11 cellular contexts compared by ENCODE assay signal in the genomic region with DNA sequence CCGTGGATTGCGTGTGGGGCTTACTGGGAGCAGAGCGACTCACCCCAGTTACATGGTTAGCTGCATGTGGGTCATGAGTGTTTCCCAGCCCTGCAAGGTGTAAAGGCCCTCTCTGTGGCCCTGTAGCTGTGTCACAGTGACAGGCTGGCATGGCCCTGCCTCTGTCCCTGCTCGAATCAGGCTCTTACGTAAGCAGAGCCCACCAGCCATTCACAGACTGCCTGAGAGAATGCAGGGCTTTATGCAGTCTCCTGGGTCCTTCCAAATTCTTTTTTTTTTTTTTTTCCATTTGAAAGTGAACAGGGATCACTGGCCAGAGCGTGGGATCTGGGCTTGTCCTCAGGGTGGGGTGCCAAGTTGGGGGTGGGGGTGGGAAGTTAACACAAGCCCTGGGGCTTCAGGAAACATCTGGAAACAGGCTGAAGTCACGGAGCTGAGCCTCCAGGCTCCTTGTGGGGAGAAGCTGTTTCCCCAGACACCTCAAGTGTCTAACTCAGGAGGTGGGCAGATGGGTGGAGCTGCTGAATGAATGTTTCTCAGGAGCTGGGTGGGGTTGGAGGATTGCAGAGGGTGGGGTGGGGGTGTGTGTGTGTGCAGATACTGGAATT. TPM values are rescaled to one million over a fixed set of nuclear protein-coding genes. Genes with fewer than 3 reads are reported as not detected.
DNase-seq lines count a peak whose midpoint lies in the region; ATAC-seq, FAIRE-seq and TF ChIP-seq lines count a peak whose summit lies in the region.
"Had no signal": no experiment of that assay in that cellular context is flagged by ENCODE, and none has a peak within 500 bp of the region (broad histone marks: within the 10 kb centered on the region; RNA-seq: fewer than 3 reads in every experiment).

No MANE protein-coding gene starts in this region.

- H3K36me3 ChIP-seq in PC-3 (ENCODE audit: low read depth, low read length), result peaks cover 4% of the 10 kb centered on the region; the same call in 1 of the 2 replicates
- H3K36me3 ChIP-seq in kidney (ENCODE audit: control insufficient read depth in 1 of 2, insufficient read depth in 2 of 2, low read length in 2 of 2), result peaks cover 0 to 2% of the 10 kb centered on the region in 2 donors
- no peaks in the 10 kb centered on the region for H3K36me3 ChIP-seq in pancreas

- no peak overlapping the region for H3K27ac ChIP-seq in PC-3 (ENCODE audit: low read length)
- no peak overlapping the region for H3K27ac ChIP-seq in kidney (ENCODE audit: low read depth in 2 of 2, low read length in 2 of 2)
- H3K27ac ChIP-seq in pancreas, result no peak overlapping the region
- H3K27ac ChIP-seq: KMS-11 had no signal

- FAIRE-seq in kidney (lab: Jason Lieb, UNC) (no peak), pancreas (lab: Jason Lieb, UNC) (no peak)

- no peaks in the 10 kb centered on the region for H3K9me2 ChIP-seq in PC-3 (replicated peaks; ENCODE audit: low read length)

- no peaks in the 10 kb centered on the region for H4K20me1 ChIP-seq in PC-3 (ENCODE audit: low read length)

- H3K4me1 Mint-ChIP-seq in osteocyte (ENCODE audit: unreplicated experiment), result peaks cover 47% of the 10 kb centered on the region

- CTCF ChIA-PET in PC-3 (lab: Charles Lee), result no interaction called here

- H3K9me3 ChIP-seq in PC-3 (ENCODE audit: low read length) (no peaks in the 10 kb centered on the region), kidney (ENCODE audit: control insufficient read depth in 1 of 2, low read length in 2 of 2) (no peaks in the 10 kb centered on the region), pancreas (no peaks in the 10 kb centered on the region)

- H2AFZ ChIP-seq in PC-3 (ENCODE audit: low read length), result no peak overlapping the region

- H3K9me3 Mint-ChIP-seq in osteocyte (ENCODE audit: unreplicated experiment), result no peaks in the 10 kb centered on the region
- H3K9me3 Mint-ChIP-seq: activated naive CD4-positive, alpha-beta T cell treated with anti-CD3 and anti-CD28 coated beads, Interleukin-2, amount 50 U/mL, for 24 hours had no signal

- H3K4me1 ChIP-seq in PC-3 (ENCODE audit: insufficient read depth, low read length) (no peaks in the 10 kb centered on the region), kidney (ENCODE audit: control insufficient read depth in 1 of 2, insufficient read depth in 1 of 2, low read depth in 1 of 2, low read length in 2 of 2) (peaks cover 11 to 17% of the 10 kb centered on the region in 2 donors), pancreas (peaks cover 3 to 5% (median 4%) of the 10 kb centered on the region in 3 donors)

- TF ChIP-seq CTCF in PC-3 (conservative IDR thresholded peaks at IDR 0.05; ENCODE audit: low read depth, low read length) (no peak), fibroblast of mammary gland (conservative IDR thresholded peaks at IDR 0.05; ENCODE audit: control insufficient read depth, insufficient read depth, low read depth, low read length) (no peak), osteocyte (IDR thresholded peaks at IDR 0.05) (no peak), kidney (IDR thresholded peaks at IDR 0.05; ENCODE audit: borderline replicate concordance, extremely low read depth, insufficient read depth) (no peak), pancreas (IDR thresholded peaks at IDR 0.05) (no peak)

- H3K27me3 Mint-ChIP-seq in osteocyte (ENCODE audit: unreplicated experiment), result no peaks in the 10 kb centered on the region
- H3K27me3 Mint-ChIP-seq: activated naive CD4-positive, alpha-beta T cell treated with anti-CD3 and anti-CD28 coated beads, Interleukin-2, amount 50 U/mL, for 24 hours had no signal

- H3K4me2 ChIP-seq in PC-3 (ENCODE audit: low read length), result no peak overlapping the region
- H3K4me2 ChIP-seq: KMS-11 had no signal

- ATAC-seq in PC-3, result peak; percentile 44; the same call in 1 of the 2 replicates
- no peak for ATAC-seq in pancreas

- H3K4me3 Mint-ChIP-seq in osteocyte (ENCODE audit: unreplicated experiment), result no peak overlapping the region
- H3K4me3 Mint-ChIP-seq: activated naive CD4-positive, alpha-beta T cell treated with anti-CD3 and anti-CD28 coated beads, Interleukin-2, amount 50 U/mL, for 24 hours had no signal

- no TSS peak for BruUV-seq in PC-3 (replicated peaks; lab: Mats Ljungman, UMichigan)

- H3K79me2 ChIP-seq in PC-3 (ENCODE audit: low read length), result peaks cover 80% of the 10 kb centered on the region

- H3K36me3 Mint-ChIP-seq in osteocyte (ENCODE audit: unreplicated experiment), result no peaks in the 10 kb centered on the region
- H3K36me3 Mint-ChIP-seq: activated naive CD4-positive, alpha-beta T cell treated with anti-CD3 and anti-CD28 coated beads, Interleukin-2, amount 50 U/mL, for 24 hours had no signal

- H3K9ac ChIP-seq in PC-3 (ENCODE audit: low read length) (no peak overlapping the region), kidney (ENCODE audit: low read length in 2 of 2) (no peak overlapping the region)
- H3K9ac ChIP-seq: KMS-11 had no signal

- no peaks in the 10 kb centered on the region for H3F3A ChIP-seq in PC-3 (ENCODE audit: low read length, unreplicated experiment)

- intact Hi-C loops in PC-3 (cut with micrococcal nuclease) (no loop called here), kidney (cut with DNase I) (no loop called here), pancreas (cut with DNase I) (no loop called here)

- POLR2A ChIA-PET in PC-3 (lab: Charles Lee; ENCODE audit: unreplicated experiment), result interaction anchor here (0.5 kb wide), 1 partner anchor 1662 kb away, joined by 5 read pairs; no protein-coding TSS in a partner anchor

- peak; percentile 45 for DNase-seq in GM04504 (ENCODE audit: low read depth)
- DNase-seq in PC-3, result no peak
- DNase-seq in fibroblast of mammary gland (ENCODE audit: low read depth), result peak; percentile 65
- DNase-seq in osteocyte (ENCODE audit: extremely low spot score, unreplicated experiment), result no peak
- no peak for DNase-seq in kidney
- DNase-seq in pancreas, result no peak
- DNase-seq in NCI-H2029 (lab: John Stamatoyannopoulos, UW), result no peak
- no peak for DNase-seq in NCI-H1436 (lab: John Stamatoyannopoulos, UW)
- DNase-seq: stimulated activated CD4-positive, alpha-beta T cell treated with anti-CD3 and anti-CD28 coated beads, Interleukin-15, amount 100 ng/mL, for 24 hours had no signal

- H3K4me3 ChIP-seq in PC-3 (ENCODE audit: low read length) (no peak overlapping the region), fibroblast of mammary gland (ENCODE audit: control insufficient read depth, low read depth, low read length) (no peak overlapping the region), kidney (ENCODE audit: low read length in 2 of 2) (no peak overlapping the region), pancreas (no peak overlapping the region)

- 66 to 69% methylated on average over 7 of the region's 7 CpGs for WGBS in pancreas, 2 donors

- H3K27me3 ChIP-seq in PC-3 (ENCODE audit: low read length) (no peaks in the 10 kb centered on the region), pancreas (no peaks in the 10 kb centered on the region)

- peak overlapping the region; percentile 89 for H3K27ac Mint-ChIP-seq in osteocyte (ENCODE audit: unreplicated experiment)
- H3K27ac Mint-ChIP-seq: activated naive CD4-positive, alpha-beta T cell treated with anti-CD3 and anti-CD28 coated beads, Interleukin-2, amount 50 U/mL, for 24 hours had no signal

RNA-seq across cellular contexts. Expression of gene TECR, which starts 13.4 kb away (rescaled TPM):
- total RNA-seq in PC-3 (2014; rRNA removed) (144 and 145 TPM in 2 replicates), osteocyte (136 and 139 TPM in 2 replicates), kidney (132 TPM), pancreas (10 to 100 TPM; 41.8 to 68.5 (median 50.8) TPM)
- polyA plus RNA-seq in kidney (ENCODE audit: insufficient read depth, low read depth, low replicate concordance) (280 TPM), pancreas (100 to 1,000 TPM; 115 to 129 TPM)

RNA-seq across cellular contexts. Expression of gene DNAJB1, which starts 24.6 kb away (rescaled TPM):
- 167 and 178 TPM in 2 replicates for total RNA-seq in PC-3 (2014; rRNA removed)
- total RNA-seq in osteocyte, result 80.0 and 84.6 TPM in 2 replicates
- 77.9 TPM for total RNA-seq in kidney
- polyA plus RNA-seq in kidney (ENCODE audit: insufficient read depth, low read depth, low replicate concordance), result 122 TPM
- total RNA-seq in pancreas, result 10 to 100 TPM; 22.7 to 63.0 (median 29.3) TPM
- polyA plus RNA-seq in pancreas, result 10 to 100 TPM; 22.4 to 39.6 TPM

RNA-seq across cellular contexts. Expression of gene NDUFB7, which starts 29.0 kb away (rescaled TPM):
- total RNA-seq in PC-3 (2014; rRNA removed) (1,095 and 1,098 TPM in 2 replicates), osteocyte (149 and 158 TPM in 2 replicates), kidney (146 TPM), pancreas (10 to 100 TPM; 62.5 to 80.9 (median 71.7) TPM)
- polyA plus RNA-seq in kidney (ENCODE audit: insufficient read depth, low read depth, low replicate concordance) (894 TPM), pancreas (100 to 1,000 TPM; 247 to 270 TPM)

RNA-seq across cellular contexts. Expression of gene CLEC17A, which starts 40.1 kb away (rescaled TPM):
- total RNA-seq in PC-3 (2014; rRNA removed), result not detected in 2 replicates
- total RNA-seq in osteocyte, result not detected in 2 replicates
- total RNA-seq in kidney, result 0.76 TPM
- not detected for polyA plus RNA-seq in kidney (ENCODE audit: insufficient read depth, low read depth, low replicate concordance)
- total RNA-seq in pancreas, result under 1 TPM in 3 of 6 donors, not detected in 3; 0.09 to 0.15 (median 0.13) TPM
- under 1 TPM in 1 of 2 donors, not detected in 1; 0.11 TPM for polyA plus RNA-seq in pancreas

RNA-seq across cellular contexts. Expression of gene GIPC1, which starts 46.9 kb away (rescaled TPM):
- total RNA-seq in PC-3 (2014; rRNA removed) (538 and 671 TPM in 2 replicates), osteocyte (89.0 and 90.3 TPM in 2 replicates), kidney (94.6 TPM), pancreas (10 to 100 TPM; 19.0 to 34.0 (median 22.4) TPM)
- polyA plus RNA-seq in kidney (ENCODE audit: insufficient read depth, low read depth, low replicate concordance) (137 TPM), pancreas (10 to 100 TPM; 53.0 to 53.1 TPM)

Comparison
In these comparisons a context has a peak if more than half of its experiments do, and no peak if none do; other contexts are left out.
1. DNase-seq: peak in GM04504 (single experiment) and fibroblast of mammary gland (single experiment); none in PC-3 (single experiment), osteocyte (single experiment), kidney (single experiment), pancreas (0 of 6), NCI-H2029 (single experiment) and NCI-H1436 (single experiment).